31 cellular contexts compared by ENCODE assay signal in the genomic region with DNA sequence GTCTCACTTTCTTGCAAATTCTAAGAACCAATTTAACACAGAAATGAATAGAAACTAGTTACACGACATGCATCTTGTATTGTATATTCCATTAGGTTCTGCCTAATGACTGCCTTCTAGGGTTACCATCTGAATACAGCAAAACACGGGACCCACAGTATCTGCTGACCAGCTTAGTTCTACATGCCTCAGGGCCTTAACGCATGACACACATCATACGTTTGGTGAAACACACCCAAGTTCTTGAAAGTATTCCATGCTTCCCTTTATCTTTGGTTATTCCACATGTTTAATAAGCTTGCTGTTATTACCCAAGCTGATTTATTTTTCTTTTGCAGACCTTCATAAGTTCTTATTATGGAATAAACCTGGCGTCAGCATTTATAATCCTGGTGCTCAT.
"Had no signal": no experiment of that assay in that cellular context is flagged by ENCODE, and none has a peak within 500 bp of the region (broad histone marks: within the 10 kb centered on the region; RNA-seq: fewer than 3 reads in every experiment).

No MANE protein-coding gene starts in this region.

- H3K4me1 ChIP-seq: adrenal gland had no signal

- FAIRE-seq: astrocyte, TTC549 had no signal

- H3K27me3 ChIP-seq: adrenal gland, body of pancreas, brain microvascular endothelial cell had no signal

- DNase-seq: activated B cell treated with CpG ODN at 0.5 μM for 24 hours; activated CD4-positive, alpha-beta memory T cell treated with anti-CD3 and anti-CD28 coated beads for 36 hours; activated CD4-positive, alpha-beta T cell treated with anti-CD3 and anti-CD28 coated beads for 4 hours; activated CD4-positive, alpha-beta T cell treated with anti-CD3 and anti-CD28 coated beads, Interleukin-2, amount 10 ng/mL, durations not matched to agents 24 days and 14 days; activated CD4-positive, alpha-beta T cell treated with anti-CD3 and anti-CD28 coated beads, Interleukin-2, amount 50 U/mL, for 1 hour; activated CD4-positive, alpha-beta T cell treated with anti-CD3 and anti-CD28 coated beads, Interleukin-2, amount 50 U/mL, for 4 hours; activated CD4-positive, CD25-positive, alpha-beta regulatory T cell treated with anti-CD3 and anti-CD28 coated beads, Interleukin-2, amount 50 U/mL, for 72 hours; activated CD8-positive, alpha-beta memory T cell treated with anti-CD3 and anti-CD28 coated beads, Interleukin-2, amount 50 U/mL, for 4 hours; activated CD8-positive, alpha-beta T cell treated with anti-CD3 and anti-CD28 coated beads for 36 hours; activated effector memory CD4-positive, alpha-beta T cell treated with anti-CD3 and anti-CD28 coated beads, Interleukin-2, amount 50 U/mL, for 16 hours; activated gamma-delta T cell treated with Interleukin-2 at 50 U/mL for 16 hours; activated naive CD4-positive, alpha-beta T cell; activated naive CD4-positive, alpha-beta T cell treated with anti-CD3 and anti-CD28 coated beads for 36 hours; activated naive CD4-positive, alpha-beta T cell treated with anti-CD3 and anti-CD28 coated beads, Interleukin-2, amount 50 U/mL, for 16 hours; activated naive CD8-positive, alpha-beta T cell treated with anti-CD3 and anti-CD28 coated beads for 36 hours; activated T-cell treated with anti-CD3 and anti-CD28 coated beads for 4 hours; activated T-cell treated with anti-CD3 and anti-CD28 coated beads, Interleukin-2, amount 50 U/mL, for 1 hour; activated T-cell treated with anti-CD3 and anti-CD28 coated beads, Interleukin-2, amount 50 U/mL, for 4 hours; activated T-cell treated with anti-CD3 and anti-CD28 coated beads, Interleukin-2, amount 50 U/mL, for 72 hours; adrenal gland; amniotic stem cell; aorta; body of pancreas; brain microvascular endothelial cell; central memory CD4-positive, alpha-beta T cell; T-helper 1 cell; T-helper 2 cell; T-helper 9 cell had no signal

- H3K4me3 ChIP-seq: adrenal gland, body of pancreas had no signal

- H3K27ac ChIP-seq: adrenal gland, brain microvascular endothelial cell, VCaP had no signal

- H3K9me3 ChIP-seq: adrenal gland, body of pancreas had no signal
